8 cellular contexts compared by ENCODE assay signal in genomic region chrX:130268500-130269170, GRCh38.
DNase-seq lines count a peak whose midpoint lies in the region; ATAC-seq and TF ChIP-seq lines count a peak whose summit lies in the region.

ZNF280C (minus strand) TSS chrX:130268899; CDS start chrX:130260449, 8,450 bp downstream.

- peak; percentile 4 to 79 (median 60) for DNase-seq in C1 segment of cervical spinal cord (lab: John Stamatoyannopoulos, UW)
- DNase-seq in GM19240 (ENCODE audit: insufficient read length, low spot score): peak; percentile 41
- peak; percentile 88 for DNase-seq in NCI-H510A treated with DMSO at 0.1 percent for 48 hours (lab: John Stamatoyannopoulos, UW)
- DNase-seq in activated CD4-positive, alpha-beta T cell treated with anti-CD3 and anti-CD28 coated beads for 4 hours: peak; percentile 90 to 91
- peak; percentile 87 for DNase-seq in coronary artery (ENCODE audit: low spot score)
- peak; percentile 97 for DNase-seq in left kidney (ENCODE audit: low read depth, low spot score)
- DNase-seq in stimulated activated CD4-positive, alpha-beta T cell treated with anti-CD3 and anti-CD28 coated beads, Interleukin-1b, Interleukin-23, amount 100 ng/mL, for 48 hours: peak; percentile 94

- no peak for TF ChIP-seq CTCF in coronary artery (IDR thresholded peaks at IDR 0.05)

- peak within 1 kb of the TSS; percentile 72 to 91 for H3K27ac ChIP-seq in coronary artery

- ATAC-seq in HG03457 (IDR thresholded peaks at IDR 0.05; ENCODE audit: unreplicated experiment): peak; percentile 96

- H3K4me3 ChIP-seq in coronary artery: peak within 1 kb of the TSS; percentile 81

Comparison
In these comparisons a context has a peak if more than half of its experiments do, and no peak if none do; other contexts are left out.
1. Peak in every context shown above with its lines: DNase-seq, ATAC-seq, H3K4me3 ChIP-seq and H3K27ac ChIP-seq.
2. DNase-seq: peak in every context shown above with its lines; median percentile 97 in left kidney; 94 in stimulated activated CD4-positive, alpha-beta T cell treated with anti-CD3 and anti-CD28 coated beads, Interleukin-1b, Interleukin-23, amount 100 ng/mL, for 48 hours; 90 in activated CD4-positive, alpha-beta T cell treated with anti-CD3 and anti-CD28 coated beads for 4 hours; 88 in NCI-H510A treated with DMSO at 0.1 percent for 48 hours; 87 in coronary artery; 60 in C1 segment of cervical spinal cord; 41 in GM19240.